In the genomic region with DNA sequence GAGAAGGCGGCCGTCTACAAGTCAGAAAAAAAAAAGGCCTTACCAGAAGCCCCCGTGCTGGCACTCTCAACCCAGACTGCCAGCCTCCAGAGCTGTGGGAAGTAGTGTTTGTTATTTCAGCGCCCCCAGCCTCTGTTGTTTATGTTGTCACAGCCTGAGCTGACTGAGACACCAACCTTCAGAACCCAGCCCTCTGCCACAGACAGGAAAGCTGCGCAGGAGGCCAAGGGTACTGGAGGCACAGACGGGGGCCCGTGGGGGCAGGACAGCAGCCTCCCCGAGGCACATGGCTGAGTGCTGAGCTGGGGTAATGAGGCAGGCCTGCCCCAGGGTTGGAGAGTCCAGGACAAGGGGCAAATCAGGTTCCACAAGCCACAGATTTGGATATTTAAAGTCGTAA, we compare ENCODE assay signal across 31 cellular contexts. TPM values are rescaled to one million over a fixed set of nuclear protein-coding genes. Genes with fewer than 3 reads are reported as not detected.
"Had no signal": no experiment of that assay in that cellular context is flagged by ENCODE, and none has a peak within 500 bp of the region (broad histone marks: within the 10 kb centered on the region; RNA-seq: fewer than 3 reads in every experiment).

No MANE protein-coding gene starts in this region.

- H3K4me3 Mint-ChIP-seq: activated CD8-positive, alpha-beta memory T cell treated with anti-CD3 and anti-CD28 coated beads, Interleukin-2, amount 10 ng/mL, durations not matched to agents 7 days and 5 days; activated CD8-positive, alpha-beta T cell treated with anti-CD3 and anti-CD28 coated beads for 36 hours; activated naive CD4-positive, alpha-beta T cell treated with anti-CD3 and anti-CD28 coated beads, Interleukin-2, amount 50 U/mL, for 24 hours; activated T-helper 1 cell treated with anti-CD3 and anti-CD28 coated beads, Interleukin-12 subunit alpha, Interleukin-12 subunit beta, Interleukin-2, Interleukin-4 antibody, amounts not matched to agents 30 ng/mL and 10 ng/mL and 1 ng/mL, durations not matched to agents 14 hours and 24 hours and 36 hours; central memory CD8-positive, alpha-beta T cell; endodermal cell; mesothelial cell of epicardium; naive thymus-derived CD8-positive, alpha-beta T cell; T-helper 17 cell had no signal

- DNase-seq: activated CD4-positive, alpha-beta T cell treated with anti-CD3 and anti-CD28 coated beads for 48 hours; activated CD4-positive, CD25-positive, alpha-beta regulatory T cell; activated CD8-positive, alpha-beta memory T cell treated with anti-CD3 and anti-CD28 coated beads, Interleukin-2, amount 10 ng/mL, durations not matched to agents 7 days and 5 days; activated CD8-positive, alpha-beta T cell treated with anti-CD3 and anti-CD28 coated beads for 36 hours; activated gamma-delta T cell treated with Interleukin-2 at 50 U/mL for 16 hours; activated T-cell treated with anti-CD3 and anti-CD28 coated beads for 4 hours; brain microvascular endothelial cell; colonic mucosa; endodermal cell; esophagus squamous epithelium; gastrocnemius medialis; head of caudate nucleus; left colon; stimulated activated CD4-positive, alpha-beta T cell treated with anti-CD3 and anti-CD28 coated beads, Interleukin-4, amount 100 ng/mL, for 1 hour; stimulated activated naive CD4-positive, alpha-beta T cell treated with Interleukin-2 at 50 U/mL for 16 hours; SW 1271; T-helper 17 cell; upper lobe of left lung had no signal

- H3K4me1 ChIP-seq: ascending aorta, colonic mucosa, esophagus squamous epithelium, gastrocnemius medialis, parathyroid adenoma had no signal

- H3K79me2 ChIP-seq: parathyroid adenoma had no signal

- H3K36me3 ChIP-seq: ascending aorta, brain microvascular endothelial cell, colonic mucosa, esophagus squamous epithelium, gastrocnemius medialis, neutrophil, upper lobe of left lung had no signal

- H3K27me3 Mint-ChIP-seq: activated CD8-positive, alpha-beta memory T cell treated with anti-CD3 and anti-CD28 coated beads, Interleukin-2, amount 10 ng/mL, durations not matched to agents 7 days and 5 days; activated CD8-positive, alpha-beta T cell treated with anti-CD3 and anti-CD28 coated beads for 36 hours; activated naive CD4-positive, alpha-beta T cell treated with anti-CD3 and anti-CD28 coated beads, Interleukin-2, amount 50 U/mL, for 24 hours had no signal

- H3K9me3 Mint-ChIP-seq: activated CD8-positive, alpha-beta T cell treated with anti-CD3 and anti-CD28 coated beads for 36 hours; activated naive CD4-positive, alpha-beta T cell treated with anti-CD3 and anti-CD28 coated beads, Interleukin-2, amount 50 U/mL, for 24 hours; activated T-helper 1 cell treated with anti-CD3 and anti-CD28 coated beads, Interleukin-12 subunit alpha, Interleukin-12 subunit beta, Interleukin-2, Interleukin-4 antibody, amounts not matched to agents 30 ng/mL and 10 ng/mL and 1 ng/mL, durations not matched to agents 14 hours and 24 hours and 36 hours; central memory CD8-positive, alpha-beta T cell; endodermal cell; mesothelial cell of epicardium had no signal

- H3K4me2 ChIP-seq: smooth muscle cell had no signal

- H3K27ac ChIP-seq: ascending aorta, brain microvascular endothelial cell, colonic mucosa, esophagus squamous epithelium, gastrocnemius medialis, neutrophil, parathyroid adenoma, SK-N-MC, upper lobe of left lung had no signal

- H3K36me3 Mint-ChIP-seq: activated CD8-positive, alpha-beta memory T cell treated with anti-CD3 and anti-CD28 coated beads, Interleukin-2, amount 10 ng/mL, durations not matched to agents 7 days and 5 days; activated naive CD4-positive, alpha-beta T cell treated with anti-CD3 and anti-CD28 coated beads, Interleukin-2, amount 50 U/mL, for 24 hours; mesothelial cell of epicardium; naive thymus-derived CD8-positive, alpha-beta T cell had no signal

- FAIRE-seq: islet of Langerhans had no signal

- H3K4me3 ChIP-seq: ascending aorta, colonic mucosa, esophagus squamous epithelium, gastrocnemius medialis, lung, SK-N-MC, smooth muscle cell, upper lobe of left lung had no signal

- H3K9ac ChIP-seq: parathyroid adenoma had no signal

- H3K9me3 ChIP-seq: ascending aorta, colonic mucosa, esophagus squamous epithelium, gastrocnemius medialis, neutrophil, upper lobe of left lung had no signal

- H3K27ac Mint-ChIP-seq: activated CD8-positive, alpha-beta memory T cell treated with anti-CD3 and anti-CD28 coated beads, Interleukin-2, amount 10 ng/mL, durations not matched to agents 7 days and 5 days; activated CD8-positive, alpha-beta T cell treated with anti-CD3 and anti-CD28 coated beads for 36 hours; activated naive CD4-positive, alpha-beta T cell treated with anti-CD3 and anti-CD28 coated beads, Interleukin-2, amount 50 U/mL, for 24 hours; activated T-helper 1 cell treated with anti-CD3 and anti-CD28 coated beads, Interleukin-12 subunit alpha, Interleukin-12 subunit beta, Interleukin-2, Interleukin-4 antibody, amounts not matched to agents 30 ng/mL and 10 ng/mL and 1 ng/mL, durations not matched to agents 14 hours and 24 hours and 36 hours; endodermal cell; mesothelial cell of epicardium; naive thymus-derived CD8-positive, alpha-beta T cell; T-helper 17 cell had no signal

- H3K27me3 ChIP-seq: ascending aorta, brain microvascular endothelial cell, colonic mucosa, gastrocnemius medialis, upper lobe of left lung had no signal

- H3K4me1 Mint-ChIP-seq: activated CD8-positive, alpha-beta memory T cell treated with anti-CD3 and anti-CD28 coated beads, Interleukin-2, amount 10 ng/mL, durations not matched to agents 7 days and 5 days; activated naive CD4-positive, alpha-beta T cell treated with anti-CD3 and anti-CD28 coated beads, Interleukin-2, amount 50 U/mL, for 24 hours; central memory CD8-positive, alpha-beta T cell; endodermal cell; mesothelial cell of epicardium; naive thymus-derived CD8-positive, alpha-beta T cell had no signal

- H2AFZ ChIP-seq: parathyroid adenoma had no signal

RNA-seq across cellular contexts. Expression of gene HCN4, which starts 33.7 kb away (rescaled TPM):
- total RNA-seq: activated CD8-positive, alpha-beta memory T cell treated with anti-CD3 and anti-CD28 coated beads, Interleukin-2, amount 10 ng/mL, durations not matched to agents 7 days and 5 days; activated CD8-positive, alpha-beta T cell treated with anti-CD3 and anti-CD28 coated beads for 36 hours; activated T-helper 1 cell treated with anti-CD3 and anti-CD28 coated beads, Interleukin-12 subunit alpha, Interleukin-12 subunit beta, Interleukin-2, Interleukin-4 antibody, amounts not matched to agents 30 ng/mL and 10 ng/mL and 1 ng/mL, durations not matched to agents 14 hours and 24 hours and 36 hours; ascending aorta; esophagus squamous epithelium; gastrocnemius medialis; naive thymus-derived CD8-positive, alpha-beta T cell; sciatic nerve; smooth muscle cell; T-helper 17 cell had no signal
- polyA plus RNA-seq: naive thymus-derived CD8-positive, alpha-beta T cell had no signal
